Comparison of ENCODE assay signal across 15 cellular contexts in genomic region chr14:62001988-62002387, GRCh38.
"Had no signal": no experiment of that assay in that cellular context is flagged by ENCODE, and none has a peak within 500 bp of the region (broad histone marks: within the 10 kb centered on the region; RNA-seq: fewer than 3 reads in every experiment).

No MANE protein-coding gene starts in this region.

- H3K36me3 Mint-ChIP-seq: neural progenitor cell; stimulated activated effector memory CD8-positive, alpha-beta T cell treated with anti-CD3 and anti-CD28 coated beads, Interleukin-12 subunit alpha, Interleukin-12 subunit beta, amount 100 ng/mL, for 72 hours had no signal

- H3K4me1 ChIP-seq: colonic mucosa, neural progenitor cell, parathyroid adenoma, thyroid gland had no signal

- DNase-seq: activated CD4-positive, CD25-positive, alpha-beta regulatory T cell treated with anti-CD3 and anti-CD28 coated beads, Interleukin-2, amount 50 U/mL, for 72 hours; activated naive CD8-positive, alpha-beta T cell treated with anti-CD3 and anti-CD28 coated beads, Interleukin-2, amount 50 U/mL, for 24 hours; aorta; caudate nucleus; colonic mucosa; islet precursor cell; T-helper 1 cell; thyroid gland had no signal

- H3K27ac ChIP-seq: colonic mucosa, neural progenitor cell, parathyroid adenoma, thyroid gland had no signal

- H2AFZ ChIP-seq: neural progenitor cell, parathyroid adenoma had no signal

- ATAC-seq: left lobe of liver had no signal

- H3K4me1 Mint-ChIP-seq: activated T-helper 17 cell treated with anti-CD3 and anti-CD28 coated beads, Interleukin-2, amount 50 U/mL, for 72 hours; neural progenitor cell had no signal

- H3K27ac Mint-ChIP-seq: activated naive CD4-positive, alpha-beta T cell treated with anti-CD3 and anti-CD28 coated beads for 36 hours; neural progenitor cell; stimulated activated effector memory CD8-positive, alpha-beta T cell treated with anti-CD3 and anti-CD28 coated beads, Interleukin-12 subunit alpha, Interleukin-12 subunit beta, amount 100 ng/mL, for 72 hours had no signal

- H3K27me3 ChIP-seq: colonic mucosa, neural progenitor cell, thyroid gland had no signal

- H3K9me3 ChIP-seq: colonic mucosa, thyroid gland had no signal

- H3K36me3 ChIP-seq: colonic mucosa, neural progenitor cell, thyroid gland had no signal

- H3K4me2 ChIP-seq: neural progenitor cell had no signal

- H3K9ac ChIP-seq: neural progenitor cell, parathyroid adenoma had no signal

- H3K4me3 ChIP-seq: colonic mucosa, neural progenitor cell, thyroid gland had no signal

- H3K4me3 Mint-ChIP-seq: activated naive CD4-positive, alpha-beta T cell treated with anti-CD3 and anti-CD28 coated beads for 36 hours; activated naive CD8-positive, alpha-beta T cell treated with anti-CD3 and anti-CD28 coated beads, Interleukin-2, amount 50 U/mL, for 24 hours; activated T-helper 17 cell treated with anti-CD3 and anti-CD28 coated beads, Interleukin-2, amount 50 U/mL, for 72 hours; naive B cell; neural progenitor cell; stimulated activated effector memory CD8-positive, alpha-beta T cell treated with anti-CD3 and anti-CD28 coated beads, Interleukin-12 subunit alpha, Interleukin-12 subunit beta, amount 100 ng/mL, for 72 hours had no signal
